In genomic region chr14:75249251-75249957, GRCh38 we compare ENCODE assay signal across 8 cellular contexts. TPM values are rescaled to one million over a fixed set of nuclear protein-coding genes. Genes with fewer than 3 reads are reported as not detected.
DNase-seq lines count a peak whose midpoint lies in the region; ATAC-seq lines count a peak whose summit lies in the region.

No MANE protein-coding gene starts in this region.

- H3K4me1 Mint-ChIP-seq in CD8-positive, alpha-beta memory T cell = peaks cover 50 to 63% (median 60%) of the 10 kb centered on the region in 3 donors
- peaks cover 51% of the 10 kb centered on the region for H3K4me1 Mint-ChIP-seq in activated naive CD8-positive, alpha-beta T cell treated with anti-CD3 and anti-CD28 coated beads, Interleukin-2, amount 50 U/mL, for 24 hours

- H3K4me1 ChIP-seq in CD8-positive, alpha-beta memory T cell (ENCODE audit: insufficient read depth, low read length) = peaks cover 58% of the 10 kb centered on the region

- no peaks in the 10 kb centered on the region for H3K9me3 ChIP-seq in CD8-positive, alpha-beta memory T cell (ENCODE audit: low read length)

- H3K36me3 ChIP-seq in CD8-positive, alpha-beta memory T cell (ENCODE audit: insufficient read depth, low read length) = no peaks in the 10 kb centered on the region

- POLR2A ChIA-PET in CD8-positive, alpha-beta memory T cell (lab: Charles Lee) = interaction anchor here (1.1 to 3.1 kb wide), 5 partner anchors 9 to 74 kb away, joined by 3 to 19 read pairs (median 5); no protein-coding TSS in a partner anchor

- no peaks in the 10 kb centered on the region for H3K36me3 Mint-ChIP-seq in CD8-positive, alpha-beta memory T cell
- H3K36me3 Mint-ChIP-seq in activated naive CD8-positive, alpha-beta T cell treated with anti-CD3 and anti-CD28 coated beads, Interleukin-2, amount 50 U/mL, for 24 hours (ENCODE audit: low read depth) = peaks cover 2% of the 10 kb centered on the region

- peak; percentile 90 for ATAC-seq in GM19463 (IDR thresholded peaks at IDR 0.05; ENCODE audit: unreplicated experiment)
- peak; percentile 83 for ATAC-seq in HG03520 (IDR thresholded peaks at IDR 0.05; ENCODE audit: unreplicated experiment)
- peak; percentile 85 for ATAC-seq in activated naive CD8-positive, alpha-beta T cell treated with anti-CD3 and anti-CD28 coated beads, Interleukin-2, amount 50 U/mL, for 24 hours

- peak overlapping the region; percentile 81 to 98 (median 94) for H3K27ac Mint-ChIP-seq in CD8-positive, alpha-beta memory T cell
- H3K27ac Mint-ChIP-seq in activated naive CD8-positive, alpha-beta T cell treated with anti-CD3 and anti-CD28 coated beads, Interleukin-2, amount 50 U/mL, for 24 hours = peak overlapping the region; percentile 91

- H3K4me3 Mint-ChIP-seq in CD8-positive, alpha-beta memory T cell = peak overlapping the region; percentile 40 to 78 (median 67)
- H3K4me3 Mint-ChIP-seq in activated naive CD8-positive, alpha-beta T cell treated with anti-CD3 and anti-CD28 coated beads, Interleukin-2, amount 50 U/mL, for 24 hours = peak overlapping the region; percentile 50

- peak; percentile 73 to 96 (median 93) for DNase-seq in CD8-positive, alpha-beta memory T cell
- DNase-seq in T follicular helper cell (ENCODE audit: low read depth) = peak; percentile 81
- DNase-seq in activated naive CD8-positive, alpha-beta T cell treated with anti-CD3 and anti-CD28 coated beads, Interleukin-2, amount 50 U/mL, for 24 hours = peak; percentile 77
- DNase-seq in stimulated activated CD4-positive, alpha-beta T cell treated with anti-CD3 and anti-CD28 coated beads, Interleukin-15, amount 100 ng/mL, for 48 hours (ENCODE audit: low read depth in 2 of 2) = peak; percentile 73 to 82
- no peak for DNase-seq in dedifferentiated amniotic fluid mesenchymal stem cell (ENCODE audit: extremely low spot score)
- DNase-seq in cerebellar cortex (ENCODE audit: low spot score) = no peak

- CTCF ChIA-PET in CD8-positive, alpha-beta memory T cell (lab: Charles Lee) = interaction anchor here (1.0 to 2.4 kb wide), 5 partner anchors 8 to 239 kb away, joined by 3 to 11 read pairs (median 4); no protein-coding TSS in a partner anchor

- peak overlapping the region; percentile 67 for H3K27ac ChIP-seq in CD8-positive, alpha-beta memory T cell (ENCODE audit: low read depth, low read length)

- no peaks in the 10 kb centered on the region for H3K9me3 Mint-ChIP-seq in CD8-positive, alpha-beta memory T cell
- H3K9me3 Mint-ChIP-seq in activated naive CD8-positive, alpha-beta T cell treated with anti-CD3 and anti-CD28 coated beads, Interleukin-2, amount 50 U/mL, for 24 hours = no peaks in the 10 kb centered on the region

- no peaks in the 10 kb centered on the region for H3K27me3 ChIP-seq in CD8-positive, alpha-beta memory T cell (ENCODE audit: insufficient read depth, low read length, poor library complexity, severe bottlenecking)

- peak overlapping the region; percentile 37 for H3K4me3 ChIP-seq in CD8-positive, alpha-beta memory T cell (ENCODE audit: low read length)

- H3K27me3 Mint-ChIP-seq in CD8-positive, alpha-beta memory T cell = no peaks in the 10 kb centered on the region
- peaks cover 4% of the 10 kb centered on the region for H3K27me3 Mint-ChIP-seq in activated naive CD8-positive, alpha-beta T cell treated with anti-CD3 and anti-CD28 coated beads, Interleukin-2, amount 50 U/mL, for 24 hours

RNA-seq across cellular contexts. Expression of gene FOS, which starts 29.2 kb away (rescaled TPM):
- total RNA-seq in CD8-positive, alpha-beta memory T cell = 10 to 100 TPM; 15.2 to 16.8 TPM
- polyA plus RNA-seq in CD8-positive, alpha-beta memory T cell = 768 TPM

Comparison
In these comparisons a context has a peak if more than half of its experiments do, and no peak if none do; other contexts are left out.
1. DNase-seq: peak in CD8-positive, alpha-beta memory T cell (5 of 5), T follicular helper cell (single experiment), activated naive CD8-positive, alpha-beta T cell treated with anti-CD3 and anti-CD28 coated beads, Interleukin-2, amount 50 U/mL, for 24 hours (single experiment) and stimulated activated CD4-positive, alpha-beta T cell treated with anti-CD3 and anti-CD28 coated beads, Interleukin-15, amount 100 ng/mL, for 48 hours (2 of 2); none in dedifferentiated amniotic fluid mesenchymal stem cell (single experiment) and cerebellar cortex (single experiment).
2. Peak in every context shown above with its lines, with median percentiles within 50 percentile points of each other: ATAC-seq.